ENCODE assay signal across 8 cellular contexts in the genomic region with DNA sequence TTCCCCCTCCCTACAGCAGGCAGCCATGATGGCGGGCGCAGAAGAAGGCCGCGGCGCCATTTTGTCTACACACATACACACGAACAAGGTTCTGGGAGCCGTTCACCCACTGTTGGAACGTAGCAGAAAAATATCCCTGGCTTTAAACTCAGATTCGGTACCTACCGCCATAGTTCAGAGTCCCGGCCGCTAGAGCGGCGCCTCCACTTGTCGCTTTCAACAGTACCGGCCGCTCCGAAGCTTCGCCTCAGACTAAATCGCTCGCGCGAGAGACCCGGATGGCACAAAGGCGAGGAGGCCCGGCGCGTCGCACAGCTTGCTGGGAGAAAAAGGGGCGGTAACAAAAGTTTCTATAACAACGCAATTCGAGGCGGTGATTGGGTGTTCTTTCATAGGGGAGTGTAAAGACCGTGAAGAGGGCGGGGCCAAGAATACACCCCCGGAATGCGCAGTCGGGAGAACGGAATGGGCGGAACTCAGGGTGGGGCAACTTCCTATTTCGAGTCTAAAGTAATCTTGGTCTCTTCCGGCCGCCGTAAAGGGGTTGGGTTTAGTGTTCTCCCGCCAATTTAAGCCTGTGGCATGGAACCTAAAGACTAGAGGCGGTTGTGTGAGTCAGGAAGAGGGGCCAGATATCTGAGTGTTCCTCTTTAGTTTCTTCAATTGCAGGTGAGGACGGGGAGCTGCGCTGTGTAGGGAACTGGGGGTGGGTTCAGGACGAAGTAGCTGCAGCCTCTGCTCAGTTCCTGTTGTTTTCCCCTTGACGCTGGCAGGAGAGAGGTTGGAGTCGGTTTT. TPM values are rescaled to one million over a fixed set of nuclear protein-coding genes. Genes with fewer than 3 reads are reported as not detected.
A peak's percentile ranks its signal among the peaks of the same experiment; 100 is the strongest.
DNase-seq lines count a peak whose midpoint lies in the region; ATAC-seq and TF ChIP-seq lines count a peak whose summit lies in the region.

A gene with protein sequence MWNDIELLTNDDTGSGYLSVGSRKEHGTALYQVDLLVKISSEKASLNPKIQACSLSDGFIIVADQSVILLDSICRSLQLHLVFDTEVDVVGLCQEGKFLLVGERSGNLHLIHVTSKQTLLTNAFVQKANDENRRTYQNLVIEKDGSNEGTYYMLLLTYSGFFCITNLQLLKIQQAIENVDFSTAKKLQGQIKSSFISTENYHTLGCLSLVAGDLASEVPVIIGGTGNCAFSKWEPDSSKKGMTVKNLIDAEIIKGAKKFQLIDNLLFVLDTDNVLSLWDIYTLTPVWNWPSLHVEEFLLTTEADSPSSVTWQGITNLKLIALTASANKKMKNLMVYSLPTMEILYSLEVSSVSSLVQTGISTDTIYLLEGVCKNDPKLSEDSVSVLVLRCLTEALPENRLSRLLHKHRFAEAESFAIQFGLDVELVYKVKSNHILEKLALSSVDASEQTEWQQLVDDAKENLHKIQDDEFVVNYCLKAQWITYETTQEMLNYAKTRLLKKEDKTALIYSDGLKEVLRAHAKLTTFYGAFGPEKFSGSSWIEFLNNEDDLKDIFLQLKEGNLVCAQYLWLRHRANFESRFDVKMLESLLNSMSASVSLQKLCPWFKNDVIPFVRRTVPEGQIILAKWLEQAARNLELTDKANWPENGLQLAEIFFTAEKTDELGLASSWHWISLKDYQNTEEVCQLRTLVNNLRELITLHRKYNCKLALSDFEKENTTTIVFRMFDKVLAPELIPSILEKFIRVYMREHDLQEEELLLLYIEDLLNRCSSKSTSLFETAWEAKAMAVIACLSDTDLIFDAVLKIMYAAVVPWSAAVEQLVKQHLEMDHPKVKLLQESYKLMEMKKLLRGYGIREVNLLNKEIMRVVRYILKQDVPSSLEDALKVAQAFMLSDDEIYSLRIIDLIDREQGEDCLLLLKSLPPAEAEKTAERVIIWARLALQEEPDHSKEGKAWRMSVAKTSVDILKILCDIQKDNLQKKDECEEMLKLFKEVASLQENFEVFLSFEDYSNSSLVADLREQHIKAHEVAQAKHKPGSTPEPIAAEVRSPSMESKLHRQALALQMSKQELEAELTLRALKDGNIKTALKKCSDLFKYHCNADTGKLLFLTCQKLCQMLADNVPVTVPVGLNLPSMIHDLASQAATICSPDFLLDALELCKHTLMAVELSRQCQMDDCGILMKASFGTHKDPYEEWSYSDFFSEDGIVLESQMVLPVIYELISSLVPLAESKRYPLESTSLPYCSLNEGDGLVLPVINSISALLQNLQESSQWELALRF (N-terminal part only) (plus strand): TSS at position 567 of the 795 bp plus-strand sequence. CDS start 2,815 bp downstream, outside the sequence.
A gene with protein sequence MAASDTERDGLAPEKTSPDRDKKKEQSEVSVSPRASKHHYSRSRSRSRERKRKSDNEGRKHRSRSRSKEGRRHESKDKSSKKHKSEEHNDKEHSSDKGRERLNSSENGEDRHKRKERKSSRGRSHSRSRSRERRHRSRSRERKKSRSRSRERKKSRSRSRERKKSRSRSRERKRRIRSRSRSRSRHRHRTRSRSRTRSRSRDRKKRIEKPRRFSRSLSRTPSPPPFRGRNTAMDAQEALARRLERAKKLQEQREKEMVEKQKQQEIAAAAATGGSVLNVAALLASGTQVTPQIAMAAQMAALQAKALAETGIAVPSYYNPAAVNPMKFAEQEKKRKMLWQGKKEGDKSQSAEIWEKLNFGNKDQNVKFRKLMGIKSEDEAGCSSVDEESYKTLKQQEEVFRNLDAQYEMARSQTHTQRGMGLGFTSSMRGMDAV (minus strand): TSS at position 254 of the 795 bp plus-strand sequence. CDS start 83 bp downstream, at position 171.

- POLR2A ChIA-PET in GM10248 (lab: Yijun Ruan, JAX) = interaction anchor here (1.0 to 3.0 kb wide), 4 partner anchors 12 to 26 kb away, joined by 4 to 20 read pairs (median 6); a partner anchor contains a TSS

- peak within 1 kb of the TSS; percentile 91 to 93 for H3K4me3 ChIP-seq in testis

- no peaks in the 10 kb centered on the region for H3K9me3 ChIP-seq in testis

- intact Hi-C loops in testis (cut with DNase I; ENCODE audit: low total_unique reads) = no loop called here

- peaks cover 23% of the 10 kb centered on the region for H3K4me1 ChIP-seq in testis

- peak within 1 kb of the TSS; percentile 99 for H3K27ac ChIP-seq in testis

- no peaks in the 10 kb centered on the region for H3K27me3 ChIP-seq in testis

- peak; percentile 91 for TF ChIP-seq POLR2A in testis (IDR thresholded peaks at IDR 0.05)

- TF ChIP-seq CTCF in GM10248 (IDR thresholded peaks at IDR 0.05; ENCODE audit: control extremely low read depth, extremely low read depth, low read depth, missing control alignments) = no peak
- no peak for TF ChIP-seq CTCF in omental fat pad (IDR thresholded peaks at IDR 0.05)
- TF ChIP-seq CTCF in testis (IDR thresholded peaks at IDR 0.05) = peak in 2 of 3 experiments; percentile 6 to 12

- no peak within 1 kb of the TSS for H3K27ac Mint-ChIP-seq in activated naive CD4-positive, alpha-beta T cell treated with anti-CD3 and anti-CD28 coated beads, Interleukin-2, amount 50 U/mL, for 72 hours

- no peaks in the 10 kb centered on the region for H3K9me3 Mint-ChIP-seq in activated naive CD4-positive, alpha-beta T cell treated with anti-CD3 and anti-CD28 coated beads, Interleukin-2, amount 50 U/mL, for 72 hours

- no peaks in the 10 kb centered on the region for H3K36me3 ChIP-seq in testis (ENCODE audit: low read depth, missing control alignments)

- peaks cover 0 to 30% of the 10 kb centered on the region in 2 donors for H3K36me3 Mint-ChIP-seq in activated naive CD4-positive, alpha-beta T cell treated with anti-CD3 and anti-CD28 coated beads, Interleukin-2, amount 50 U/mL, for 72 hours

- DNase-seq in GM10248 (ENCODE audit: extremely low spot score) (peak; percentile 97), NCI-H1092 treated with DMSO at 0.1 percent for 48 hours (lab: John Stamatoyannopoulos, UW) (peak; percentile 99), glomerular visceral epithelial cell (ENCODE audit: extremely low spot score) (peak; percentile 100), omental fat pad (ENCODE audit: low spot score) (peak; percentile 93), testis (peak; percentile 100)
- peak; percentile 96 to 97 for DNase-seq in activated naive CD4-positive, alpha-beta T cell treated with anti-CD3 and anti-CD28 coated beads, Interleukin-2, amount 50 U/mL, for 72 hours (ENCODE audit: low spot score in 2 of 2)

- peak; percentile 90 for ATAC-seq in HG02610 (IDR thresholded peaks at IDR 0.05; ENCODE audit: unreplicated experiment)
- ATAC-seq in SK-N-SH treated with all-trans-retinoic acid at 6 μM for 48 hours = peak; percentile 92
- peak; percentile 94 to 95 for ATAC-seq in activated naive CD4-positive, alpha-beta T cell treated with anti-CD3 and anti-CD28 coated beads, Interleukin-2, amount 50 U/mL, for 72 hours
- ATAC-seq in omental fat pad (ENCODE audit: low FRiP score) = peak; percentile 96

- WGBS in testis, 2 donors = 0% methylated on average over 47 to 48 of the region's 51 CpGs

- CTCF ChIA-PET in GM10248 (lab: Yijun Ruan, JAX) = interaction anchor here (1.4 to 1.5 kb wide), 2 partner anchors 11 to 111 kb away, joined by 3 to 4 read pairs; no protein-coding TSS in a partner anchor

TF ChIP-seq in SK-N-SH treated with all-trans-retinoic acid at 6 μM for 48 hours, 23 proteins besides CTCF, POLR2A, EP300 and RAD21 (continues in another document):
- TF ChIP-seq SNAI2 (CRISPR knock-in tag; IDR thresholded peaks at IDR 0.05) (peak; percentile 86; the same call in 1 of the 2 replicates), GLIS3 (CRISPR knock-in tag; IDR thresholded peaks at IDR 0.05) (peak; percentile 28; the same call in 1 of the 2 replicates)
- TF ChIP-seq, protein P1, sequence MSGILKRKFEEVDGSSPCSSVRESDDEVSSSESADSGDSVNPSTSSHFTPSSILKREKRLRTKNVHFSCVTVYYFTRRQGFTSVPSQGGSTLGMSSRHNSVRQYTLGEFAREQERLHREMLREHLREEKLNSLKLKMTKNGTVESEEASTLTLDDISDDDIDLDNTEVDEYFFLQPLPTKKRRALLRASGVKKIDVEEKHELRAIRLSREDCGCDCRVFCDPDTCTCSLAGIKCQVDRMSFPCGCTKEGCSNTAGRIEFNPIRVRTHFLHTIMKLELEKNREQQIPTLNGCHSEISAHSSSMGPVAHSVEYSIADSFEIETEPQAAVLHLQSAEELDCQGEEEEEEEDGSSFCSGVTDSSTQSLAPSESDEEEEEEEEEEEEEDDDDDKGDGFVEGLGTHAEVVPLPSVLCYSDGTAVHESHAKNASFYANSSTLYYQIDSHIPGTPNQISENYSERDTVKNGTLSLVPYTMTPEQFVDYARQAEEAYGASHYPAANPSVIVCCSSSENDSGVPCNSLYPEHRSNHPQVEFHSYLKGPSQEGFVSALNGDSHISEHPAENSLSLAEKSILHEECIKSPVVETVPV (CRISPR knock-in tag; IDR thresholded peaks at IDR 0.05) = peak; percentile 83

RNA-seq across cellular contexts. Expression of the first gene that starts in this region (rescaled TPM):
- total RNA-seq in activated naive CD4-positive, alpha-beta T cell treated with anti-CD3 and anti-CD28 coated beads, Interleukin-2, amount 50 U/mL, for 72 hours = 100 to 1,000 TPM; 163 to 199 TPM
- total RNA-seq in omental fat pad = 10 to 100 TPM in 3 of 4 donors, 1 to 10 TPM in 1; 7.4 to 24.4 (median 11.9) TPM
- total RNA-seq in testis = 100 to 1,000 TPM in 1 of 2 donors, 10 to 100 TPM in 1; 79.8 to 118 TPM
- polyA plus RNA-seq in testis (ENCODE audit: insufficient read depth, low read depth, low replicate concordance) = 46.1 TPM

RNA-seq across cellular contexts. Expression of the second gene that starts in this region (rescaled TPM):
- total RNA-seq in activated naive CD4-positive, alpha-beta T cell treated with anti-CD3 and anti-CD28 coated beads, Interleukin-2, amount 50 U/mL, for 72 hours = 100 to 1,000 TPM; 115 to 135 TPM
- total RNA-seq in omental fat pad = 100 to 1,000 TPM in 2 of 4 donors, 10 to 100 TPM in 2; 59.4 to 126 (median 100.0) TPM
- total RNA-seq in testis = 100 to 1,000 TPM in 1 of 2 donors, 10 to 100 TPM in 1; 93.1 to 133 TPM
- 50.7 TPM for polyA plus RNA-seq in testis (ENCODE audit: insufficient read depth, low read depth, low replicate concordance)

Comparison
In these comparisons a context has a peak if more than half of its experiments do, and no peak if none do; other contexts are left out.
1. Peak in every context shown above with its lines: DNase-seq, ATAC-seq, H3K4me3 ChIP-seq and H3K27ac ChIP-seq.
2. CTCF ChIP-seq: peak in testis (2 of 3); none in GM10248 (single experiment) and omental fat pad (0 of 3).